In the genomic region with DNA sequence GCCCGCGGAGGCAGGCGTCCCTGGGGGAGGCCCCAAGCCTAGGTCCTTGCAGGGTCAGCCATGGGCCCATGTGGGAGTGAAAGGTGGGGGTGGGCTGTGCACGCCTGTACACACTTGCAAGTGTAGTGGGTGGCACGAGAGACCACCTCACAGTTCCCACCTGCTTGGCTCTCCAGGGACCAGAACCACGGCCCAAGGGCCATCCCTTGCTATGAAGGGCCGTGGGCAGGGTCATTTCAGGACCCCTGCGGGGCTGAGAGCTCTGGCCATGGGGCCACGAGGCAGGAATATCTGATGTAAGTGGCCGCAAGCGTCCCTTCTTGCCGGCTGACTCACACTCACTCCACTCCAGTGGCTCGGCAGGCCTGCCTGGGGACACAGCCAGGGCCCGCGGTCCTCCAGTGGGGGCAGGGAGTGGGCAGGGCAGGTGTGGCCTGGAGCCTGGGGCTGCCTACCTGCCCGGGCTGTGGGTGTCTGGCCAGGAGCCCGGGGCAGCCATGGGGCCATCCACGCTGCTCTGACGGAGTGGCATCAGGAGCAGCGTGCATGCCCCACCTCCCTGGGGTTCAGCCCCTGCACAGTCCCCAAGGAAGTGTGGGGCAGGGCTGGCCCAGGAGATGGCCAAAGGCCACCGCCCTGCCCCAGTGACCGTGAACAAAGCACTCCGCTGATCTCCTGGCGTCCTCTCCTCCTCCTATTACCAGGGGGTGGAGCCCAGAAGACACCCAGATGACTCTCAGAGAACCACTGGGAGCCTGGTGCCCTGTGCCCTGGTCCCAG, we compare ENCODE assay signal across 1 cellular context.
TF ChIP-seq lines count a peak whose summit lies in the region.

No MANE protein-coding gene starts in this region.

TF ChIP-seq in HEK293, 187 proteins besides CTCF, POLR2A, EP300 and RAD21 (continued from another document and continues in another):
- TF ChIP-seq ZNF148 (tag by site-specific recombination; IDR thresholded peaks at IDR 0.05; ENCODE audit: borderline replicate concordance) (no peak), ZNF341 (tag by site-specific recombination; IDR thresholded peaks at IDR 0.05; ENCODE audit: low read depth) (peak; percentile 44; the same call in 1 of the 2 replicates), ZNF48 (tag by site-specific recombination; IDR thresholded peaks at IDR 0.05) (no peak), ZNF157 (tag by site-specific recombination; IDR thresholded peaks at IDR 0.05) (no peak), ZNF791 (tag by site-specific recombination; IDR thresholded peaks at IDR 0.05) (no peak), ZNF548 (tag by site-specific recombination; IDR thresholded peaks at IDR 0.05) (no peak), ZNF596 (tag by site-specific recombination; IDR thresholded peaks at IDR 0.05) (no peak), ZNF658 (tag by site-specific recombination; IDR thresholded peaks at IDR 0.05) (no peak), ZBTB20 (tag by site-specific recombination; IDR thresholded peaks at IDR 0.05) (peak; percentile 35), SP2 (tag by site-specific recombination; IDR thresholded peaks at IDR 0.05) (no peak), ZNF112 (tag by site-specific recombination; IDR thresholded peaks at IDR 0.05) (no peak), ZNF561 (tag by site-specific recombination; IDR thresholded peaks at IDR 0.05; ENCODE audit: borderline replicate concordance) (peak; percentile 54; the same call in 1 of the 2 replicates), KLF17 (tag by site-specific recombination; IDR thresholded peaks at IDR 0.05) (peak; percentile 31), KLF1 (tag by site-specific recombination; IDR thresholded peaks at IDR 0.05) (peak; percentile 52), ZNF549 (tag by site-specific recombination; IDR thresholded peaks at IDR 0.05) (no peak), ZNF350 (tag by site-specific recombination; IDR thresholded peaks at IDR 0.05) (no peak), ZNF391 (tag by site-specific recombination; IDR thresholded peaks at IDR 0.05; ENCODE audit: borderline replicate concordance, low read depth) (no peak), ZFHX2 (tag by site-specific recombination; conservative IDR thresholded peaks at IDR 0.05) (peak; percentile 98), ZBTB17 (tag by site-specific recombination; IDR thresholded peaks at IDR 0.05) (peak; percentile 54; the same call in 1 of the 2 replicates), ZNF585B (tag by site-specific recombination; IDR thresholded peaks at IDR 0.05) (no peak), KLF7 (tag by site-specific recombination; IDR thresholded peaks at IDR 0.05; ENCODE audit: borderline replicate concordance) (no peak; the same call in 1 of the 2 replicates), ZNF24 (tag by site-specific recombination; IDR thresholded peaks at IDR 0.05) (0 out of 2 replicates have a peak, but pooled peaks have one; percentile 18), PRDM4 (tag by site-specific recombination; IDR thresholded peaks at IDR 0.05) (no peak), ZNF423 (tag by site-specific recombination; IDR thresholded peaks at IDR 0.05) (no peak), ZNF558 (tag by site-specific recombination; IDR thresholded peaks at IDR 0.05) (no peak), ZXDB (tag by site-specific recombination; IDR thresholded peaks at IDR 0.05) (0 out of 2 replicates have a peak, but pooled peaks have one; percentile 24), GLIS2 (tag by site-specific recombination; IDR thresholded peaks at IDR 0.05) (peak; percentile 87), ZNF366 (tag by site-specific recombination; conservative IDR thresholded peaks at IDR 0.05) (0 out of 2 replicates have a peak, but pooled peaks have one; percentile 16), YY1 (tag by site-specific recombination; IDR thresholded peaks at IDR 0.05) (no peak), ZNF518A (tag by site-specific recombination; conservative IDR thresholded peaks at IDR 0.05; ENCODE audit: low read depth) (no peak)
- TF ChIP-seq, protein P1, sequence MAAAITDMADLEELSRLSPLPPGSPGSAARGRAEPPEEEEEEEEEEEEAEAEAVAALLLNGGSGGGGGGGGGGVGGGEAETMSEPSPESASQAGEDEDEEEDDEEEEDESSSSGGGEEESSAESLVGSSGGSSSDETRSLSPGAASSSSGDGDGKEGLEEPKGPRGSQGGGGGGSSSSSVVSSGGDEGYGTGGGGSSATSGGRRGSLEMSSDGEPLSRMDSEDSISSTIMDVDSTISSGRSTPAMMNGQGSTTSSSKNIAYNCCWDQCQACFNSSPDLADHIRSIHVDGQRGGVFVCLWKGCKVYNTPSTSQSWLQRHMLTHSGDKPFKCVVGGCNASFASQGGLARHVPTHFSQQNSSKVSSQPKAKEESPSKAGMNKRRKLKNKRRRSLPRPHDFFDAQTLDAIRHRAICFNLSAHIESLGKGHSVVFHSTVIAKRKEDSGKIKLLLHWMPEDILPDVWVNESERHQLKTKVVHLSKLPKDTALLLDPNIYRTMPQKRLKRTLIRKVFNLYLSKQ (tag by site-specific recombination; IDR thresholded peaks at IDR 0.05; ENCODE audit: borderline replicate concordance): no peak
- TF ChIP-seq, protein P2, sequence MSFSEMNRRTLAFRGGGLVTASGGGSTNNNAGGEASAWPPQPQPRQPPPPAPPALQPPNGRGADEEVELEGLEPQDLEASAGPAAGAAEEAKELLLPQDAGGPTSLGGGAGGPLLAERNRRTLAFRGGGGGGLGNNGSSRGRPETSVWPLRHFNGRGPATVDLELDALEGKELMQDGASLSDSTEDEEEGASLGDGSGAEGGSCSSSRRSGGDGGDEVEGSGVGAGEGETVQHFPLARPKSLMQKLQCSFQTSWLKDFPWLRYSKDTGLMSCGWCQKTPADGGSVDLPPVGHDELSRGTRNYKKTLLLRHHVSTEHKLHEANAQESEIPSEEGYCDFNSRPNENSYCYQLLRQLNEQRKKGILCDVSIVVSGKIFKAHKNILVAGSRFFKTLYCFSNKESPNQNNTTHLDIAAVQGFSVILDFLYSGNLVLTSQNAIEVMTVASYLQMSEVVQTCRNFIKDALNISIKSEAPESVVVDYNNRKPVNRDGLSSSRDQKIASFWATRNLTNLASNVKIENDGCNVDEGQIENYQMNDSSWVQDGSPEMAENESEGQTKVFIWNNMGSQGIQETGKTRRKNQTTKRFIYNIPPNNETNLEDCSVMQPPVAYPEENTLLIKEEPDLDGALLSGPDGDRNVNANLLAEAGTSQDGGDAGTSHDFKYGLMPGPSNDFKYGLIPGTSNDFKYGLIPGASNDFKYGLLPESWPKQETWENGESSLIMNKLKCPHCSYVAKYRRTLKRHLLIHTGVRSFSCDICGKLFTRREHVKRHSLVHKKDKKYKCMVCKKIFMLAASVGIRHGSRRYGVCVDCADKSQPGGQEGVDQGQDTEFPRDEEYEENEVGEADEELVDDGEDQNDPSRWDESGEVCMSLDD (tag by site-specific recombination; IDR thresholded peaks at IDR 0.05): peak; percentile 56
- TF ChIP-seq, protein P3, sequence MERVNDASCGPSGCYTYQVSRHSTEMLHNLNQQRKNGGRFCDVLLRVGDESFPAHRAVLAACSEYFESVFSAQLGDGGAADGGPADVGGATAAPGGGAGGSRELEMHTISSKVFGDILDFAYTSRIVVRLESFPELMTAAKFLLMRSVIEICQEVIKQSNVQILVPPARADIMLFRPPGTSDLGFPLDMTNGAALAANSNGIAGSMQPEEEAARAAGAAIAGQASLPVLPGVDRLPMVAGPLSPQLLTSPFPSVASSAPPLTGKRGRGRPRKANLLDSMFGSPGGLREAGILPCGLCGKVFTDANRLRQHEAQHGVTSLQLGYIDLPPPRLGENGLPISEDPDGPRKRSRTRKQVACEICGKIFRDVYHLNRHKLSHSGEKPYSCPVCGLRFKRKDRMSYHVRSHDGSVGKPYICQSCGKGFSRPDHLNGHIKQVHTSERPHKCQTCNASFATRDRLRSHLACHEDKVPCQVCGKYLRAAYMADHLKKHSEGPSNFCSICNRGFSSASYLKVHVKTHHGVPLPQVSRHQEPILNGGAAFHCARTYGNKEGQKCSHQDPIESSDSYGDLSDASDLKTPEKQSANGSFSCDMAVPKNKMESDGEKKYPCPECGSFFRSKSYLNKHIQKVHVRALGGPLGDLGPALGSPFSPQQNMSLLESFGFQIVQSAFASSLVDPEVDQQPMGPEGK (tag by site-specific recombination; IDR thresholded peaks at IDR 0.05): peak; percentile 89
- TF ChIP-seq, protein P4, sequence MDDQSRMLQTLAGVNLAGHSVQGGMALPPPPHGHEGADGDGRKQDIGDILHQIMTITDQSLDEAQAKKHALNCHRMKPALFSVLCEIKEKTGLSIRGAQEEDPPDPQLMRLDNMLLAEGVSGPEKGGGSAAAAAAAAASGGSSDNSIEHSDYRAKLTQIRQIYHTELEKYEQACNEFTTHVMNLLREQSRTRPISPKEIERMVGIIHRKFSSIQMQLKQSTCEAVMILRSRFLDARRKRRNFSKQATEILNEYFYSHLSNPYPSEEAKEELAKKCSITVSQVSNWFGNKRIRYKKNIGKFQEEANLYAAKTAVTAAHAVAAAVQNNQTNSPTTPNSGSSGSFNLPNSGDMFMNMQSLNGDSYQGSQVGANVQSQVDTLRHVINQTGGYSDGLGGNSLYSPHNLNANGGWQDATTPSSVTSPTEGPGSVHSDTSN (CRISPR knock-in tag; IDR thresholded peaks at IDR 0.05): no peak
